In the genomic region with DNA sequence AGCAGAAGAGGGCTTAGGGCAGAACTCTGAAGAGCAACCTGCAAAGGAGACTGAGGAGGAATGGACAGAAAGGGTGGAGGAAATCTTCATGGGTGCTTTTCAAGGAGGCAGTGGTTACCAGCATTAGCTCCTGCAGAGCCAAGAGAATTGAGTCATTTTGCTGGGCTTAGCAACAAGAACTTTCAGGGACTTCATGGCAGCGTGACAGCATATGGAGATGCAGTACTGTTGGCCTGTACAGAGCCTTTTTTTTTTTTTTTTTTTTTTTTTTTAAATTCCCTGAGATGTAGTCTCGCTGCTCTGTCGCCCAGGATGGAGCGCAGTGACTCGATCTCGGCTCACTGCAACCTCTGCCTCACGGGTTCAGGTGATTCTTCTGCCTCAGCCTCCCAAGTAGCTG, we compare ENCODE assay signal across 1 cellular context.
TF ChIP-seq lines count a peak whose summit lies in the region.

No MANE protein-coding gene starts in this region.

TF ChIP-seq in SK-N-SH treated with all-trans-retinoic acid at 6 μM for 48 hours, 23 proteins besides CTCF, POLR2A, EP300 and RAD21 (continued from another document):
- TF ChIP-seq, protein P1, sequence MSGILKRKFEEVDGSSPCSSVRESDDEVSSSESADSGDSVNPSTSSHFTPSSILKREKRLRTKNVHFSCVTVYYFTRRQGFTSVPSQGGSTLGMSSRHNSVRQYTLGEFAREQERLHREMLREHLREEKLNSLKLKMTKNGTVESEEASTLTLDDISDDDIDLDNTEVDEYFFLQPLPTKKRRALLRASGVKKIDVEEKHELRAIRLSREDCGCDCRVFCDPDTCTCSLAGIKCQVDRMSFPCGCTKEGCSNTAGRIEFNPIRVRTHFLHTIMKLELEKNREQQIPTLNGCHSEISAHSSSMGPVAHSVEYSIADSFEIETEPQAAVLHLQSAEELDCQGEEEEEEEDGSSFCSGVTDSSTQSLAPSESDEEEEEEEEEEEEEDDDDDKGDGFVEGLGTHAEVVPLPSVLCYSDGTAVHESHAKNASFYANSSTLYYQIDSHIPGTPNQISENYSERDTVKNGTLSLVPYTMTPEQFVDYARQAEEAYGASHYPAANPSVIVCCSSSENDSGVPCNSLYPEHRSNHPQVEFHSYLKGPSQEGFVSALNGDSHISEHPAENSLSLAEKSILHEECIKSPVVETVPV (CRISPR knock-in tag; IDR thresholded peaks at IDR 0.05): no peak
